ENCODE assay signal across 22 cellular contexts in genomic region chr7:66442385-66442784, GRCh38.
A peak's percentile ranks its signal among the peaks of the same experiment; 100 is the strongest.
DNase-seq lines count a peak whose midpoint lies in the region; ATAC-seq and TF ChIP-seq lines count a peak whose summit lies in the region.
"Had no signal": no experiment of that assay in that cellular context is flagged by ENCODE, and none has a peak within 500 bp of the region (broad histone marks: within the 10 kb centered on the region; RNA-seq: fewer than 3 reads in every experiment).

No MANE protein-coding gene starts in this region.

- H3K9ac ChIP-seq in HUES48 (ENCODE audit: low read depth, low read length) = no peak overlapping the region
- H3K9ac ChIP-seq: BLaER1 had no signal

- H3K36me3 ChIP-seq in HUES48 (ENCODE audit: control insufficient read depth, insufficient read depth, low read length) (no peaks in the 10 kb centered on the region), hepatocyte (replicated peaks; ENCODE audit: insufficient read depth, low read depth) (no peaks in the 10 kb centered on the region), mucosa of descending colon (ENCODE audit: low read depth) (no peaks in the 10 kb centered on the region)
- H3K36me3 ChIP-seq: BLaER1 had no signal

- H3K9me2 ChIP-seq in hepatocyte (replicated peaks; ENCODE audit: insufficient read depth) = no peaks in the 10 kb centered on the region

- 45% methylated on average over 4 of the region's 4 CpGs for WGBS in hepatocyte (ENCODE audit: low lambda C conversion rate, missing lambda C conversion rate)

- no peak overlapping the region for H2AFZ ChIP-seq in hepatocyte

- no peaks in the 10 kb centered on the region for H4K20me1 ChIP-seq in hepatocyte (ENCODE audit: insufficient read depth, poor library complexity, severe bottlenecking)
- H4K20me1 ChIP-seq: BLaER1 had no signal

- no peaks in the 10 kb centered on the region for H3K9me3 ChIP-seq in HUES48 (ENCODE audit: control insufficient read depth, insufficient read depth, low read length)
- no peaks in the 10 kb centered on the region for H3K9me3 ChIP-seq in hepatocyte (ENCODE audit: low read depth)
- no peaks in the 10 kb centered on the region for H3K9me3 ChIP-seq in mucosa of descending colon
- H3K9me3 ChIP-seq: BLaER1 had no signal

- no peaks in the 10 kb centered on the region for H3K27me3 ChIP-seq in HUES48 (ENCODE audit: control insufficient read depth, insufficient read depth, low read length)
- no peaks in the 10 kb centered on the region for H3K27me3 ChIP-seq in hepatocyte
- H3K27me3 ChIP-seq: BLaER1 had no signal

- no peaks in the 10 kb centered on the region for H3K4me1 ChIP-seq in HUES48 (ENCODE audit: control insufficient read depth, insufficient read depth, low read length)
- H3K4me1 ChIP-seq in hepatocyte (ENCODE audit: insufficient read depth) = peaks cover 34% of the 10 kb centered on the region
- peaks cover 15% of the 10 kb centered on the region for H3K4me1 ChIP-seq in mucosa of descending colon (ENCODE audit: low read depth)
- H3K4me1 ChIP-seq: BLaER1 had no signal

- DNase-seq in NCI-H526 (lab: John Stamatoyannopoulos, UW) = peak; percentile 95 to 97
- no peak for DNase-seq in hepatocyte (ENCODE audit: low spot score)
- no peak for DNase-seq in mucosa of descending colon
- DNase-seq in D341Med (ENCODE audit: low spot score) = no peak
- no peak for DNase-seq in substantia nigra (lab: John Stamatoyannopoulos, UW)
- DNase-seq in T-helper 1 cell = no peak
- DNase-seq: CD4-positive, alpha-beta T cell; KBM-7; MM.1S; NCI-H1048; NCI-H1417 treated with DMSO at 0.1 percent for 48 hours; NCI-H1694 treated with DMSO at 0.1 percent for 48 hours; NCI-H2081 treated with DMSO at 0.1 percent for 48 hours; NCI-H2171 treated with DMSO at 0.1 percent for 48 hours; NCI-H345; NCI-H524; NCI-H82; SHP77 treated with DMSO at 0.1 percent for 48 hours had no signal

- no peak overlapping the region for H3K4me2 ChIP-seq in hepatocyte
- H3K4me2 ChIP-seq: BLaER1 had no signal

- ATAC-seq in mucosa of descending colon = peak; percentile 61
- ATAC-seq: Panc1 had no signal

- H3K27ac ChIP-seq in HUES48 (ENCODE audit: low read depth, low read length) = peak overlapping the region; percentile 18
- peak overlapping the region; percentile 31 for H3K27ac ChIP-seq in hepatocyte
- no peak overlapping the region for H3K27ac ChIP-seq in substantia nigra (ENCODE audit: low read depth, low read length, poor library complexity, severe bottlenecking)
- H3K27ac ChIP-seq: BLaER1, RWPE1 had no signal

- H3K79me2 ChIP-seq in hepatocyte = no peaks in the 10 kb centered on the region

- TF ChIP-seq CTCF in hepatocyte (IDR thresholded peaks at IDR 0.05; ENCODE audit: poor library complexity) (no peak), mucosa of descending colon (IDR thresholded peaks at IDR 0.05) (no peak)

- intact Hi-C loops in mucosa of descending colon (cut with DNase I, micrococcal nuclease) = no loop called here

- H3K4me3 ChIP-seq in HUES48 (ENCODE audit: low read depth, low read length) = no peak overlapping the region
- H3K4me3 ChIP-seq in hepatocyte = no peak overlapping the region
- H3K4me3 ChIP-seq in mucosa of descending colon = no peak overlapping the region
- H3K4me3 ChIP-seq: BLaER1 had no signal

Comparison
In these comparisons a context has a peak if more than half of its experiments do, and no peak if none do; other contexts are left out.
1. DNase-seq: peak in NCI-H526 (2 of 2); none in hepatocyte (single experiment), mucosa of descending colon (0 of 3), D341Med (single experiment), substantia nigra (0 of 49) and T-helper 1 cell (0 of 5).